ENCODE assay signal across 19 cellular contexts in the genomic region with DNA sequence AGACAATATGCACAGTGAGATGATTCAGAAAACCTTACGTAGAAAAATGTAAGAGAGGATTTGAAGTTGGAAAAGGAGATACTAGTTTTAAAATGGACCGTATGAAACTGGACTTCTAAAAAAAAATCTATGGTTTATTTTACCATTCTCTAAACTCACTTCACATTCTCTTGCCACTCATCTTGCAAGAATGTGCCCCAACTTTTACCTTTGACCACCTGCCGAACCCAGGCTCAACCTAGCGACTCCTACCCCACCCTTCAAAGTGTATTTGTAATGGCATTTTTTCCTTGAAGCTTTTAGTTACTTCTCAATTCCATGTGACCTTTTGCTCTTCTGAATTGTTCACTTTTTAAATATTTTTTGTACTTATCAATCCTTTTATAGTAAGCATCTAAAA.
DNase-seq lines count a peak whose midpoint lies in the region; TF ChIP-seq lines count a peak whose summit lies in the region.
"Had no signal": no experiment of that assay in that cellular context is flagged by ENCODE, and none has a peak within 500 bp of the region (broad histone marks: within the 10 kb centered on the region; RNA-seq: fewer than 3 reads in every experiment).

No MANE protein-coding gene starts in this region.

- no peaks in the 10 kb centered on the region for H3K9me3 Mint-ChIP-seq in type B pancreatic cell
- H3K9me3 Mint-ChIP-seq: CD4-positive, alpha-beta T cell had no signal

- no peaks in the 10 kb centered on the region for H3K27me3 Mint-ChIP-seq in type B pancreatic cell
- H3K27me3 Mint-ChIP-seq: B cell; CD4-positive, alpha-beta T cell had no signal

- intact Hi-C loops in PC-9 (cut with micrococcal nuclease; ENCODE audit: unreplicated experiment) = no loop called here

- no peaks in the 10 kb centered on the region for H3K9me3 ChIP-seq in HEK293 (ENCODE audit: control insufficient read depth, insufficient read depth, low read depth, low read length)
- no peaks in the 10 kb centered on the region for H3K9me3 ChIP-seq in PC-9 (ENCODE audit: insufficient read depth, low read depth)
- H3K9me3 ChIP-seq in iPS-20b (ENCODE audit: insufficient read depth, low read depth, low read length) = no peaks in the 10 kb centered on the region
- H3K9me3 ChIP-seq: MG63 had no signal

- peak overlapping the region; percentile 58; the same call in 1 of the 2 replicates for H3K9ac ChIP-seq in iPS-20b (ENCODE audit: low read depth, low read length)

- peaks cover 39% of the 10 kb centered on the region for H3F3A ChIP-seq in PC-9 (ENCODE audit: insufficient read depth, low read depth)

- peaks cover 4% of the 10 kb centered on the region for H3K36me3 Mint-ChIP-seq in type B pancreatic cell

- no peak overlapping the region for H3K4me3 ChIP-seq in HEK293 (ENCODE audit: low read depth, low read length)
- 0 out of 2 replicates have a peak overlapping the region, but pooled peaks have one; percentile 6 for H3K4me3 ChIP-seq in PC-9
- peak overlapping the region; percentile 48; the same call in 1 of the 2 replicates for H3K4me3 ChIP-seq in iPS-20b (ENCODE audit: low read length)
- H3K4me3 ChIP-seq: MG63 had no signal

- POLR2A ChIA-PET in HEK293 (lab: Yijun Ruan, JAX) = interaction anchor here (0.7 kb wide), 1 partner anchor 8 kb away, joined by 3 read pairs; no protein-coding TSS in a partner anchor
- POLR2A ChIA-PET in PC-9 (lab: Charles Lee; ENCODE audit: unreplicated experiment) = no interaction called here

- peaks cover 43% of the 10 kb centered on the region for H3K4me1 ChIP-seq in HEK293 (ENCODE audit: control insufficient read depth, insufficient read depth, low read length)
- peaks cover 64% of the 10 kb centered on the region for H3K4me1 ChIP-seq in PC-9 (replicated peaks; ENCODE audit: insufficient read depth)
- peaks cover 45% of the 10 kb centered on the region for H3K4me1 ChIP-seq in iPS-20b (ENCODE audit: insufficient read depth, low read length)

- no TSS peak for BruUV-seq in PC-9 (replicated peaks; lab: Mats Ljungman, UMichigan)

- H3K9me2 ChIP-seq in PC-9 (ENCODE audit: insufficient read depth) = no peaks in the 10 kb centered on the region

- H3K27ac ChIP-seq in HEK293 (ENCODE audit: extremely low read depth, low read depth, low read length) (no peak overlapping the region), PC-9 (peak overlapping the region; percentile 95), iPS-20b (ENCODE audit: low read length) (peak overlapping the region; percentile 75)

- CTCF ChIA-PET in HEK293 (lab: Yijun Ruan, JAX) = interaction anchor here (0.7 to 0.8 kb wide), 2 partner anchors 20 to 107 kb away, joined by 3 read pairs; no protein-coding TSS in a partner anchor
- CTCF ChIA-PET in PC-9 (lab: Charles Lee) = no interaction called here

- H3K36me3 ChIP-seq in HEK293 (ENCODE audit: control insufficient read depth in 2 of 2, insufficient read depth in 1 of 2, low read length in 2 of 2) (no peaks in the 10 kb centered on the region; a peak in 1 of 3 replicates), PC-9 (ENCODE audit: low read depth) (peaks cover 8% of the 10 kb centered on the region; the same call in 1 of the 2 replicates), iPS-20b (ENCODE audit: insufficient read depth, low read depth, low read length) (no peaks in the 10 kb centered on the region)
- H3K36me3 ChIP-seq: MG63 had no signal

- H4K20me1 ChIP-seq in PC-9 (ENCODE audit: insufficient read depth) = no peaks in the 10 kb centered on the region

- peaks cover 24% of the 10 kb centered on the region for H3K4me1 Mint-ChIP-seq in type B pancreatic cell (ENCODE audit: unreplicated experiment)

- peak overlapping the region; percentile 78 for H3K27ac Mint-ChIP-seq in type B pancreatic cell
- H3K27ac Mint-ChIP-seq: B cell; CD4-positive, alpha-beta T cell had no signal

- H3K27me3 ChIP-seq in PC-9 (ENCODE audit: insufficient read depth, low read depth) (no peaks in the 10 kb centered on the region), iPS-20b (ENCODE audit: insufficient read depth, low read length) (no peaks in the 10 kb centered on the region)
- H3K27me3 ChIP-seq: MG63 had no signal

- H3K4me2 ChIP-seq in PC-9 = peak overlapping the region; percentile 66

- H3K4me3 Mint-ChIP-seq in type B pancreatic cell = no peak overlapping the region
- H3K4me3 Mint-ChIP-seq: B cell; CD4-positive, alpha-beta T cell had no signal

- peaks cover 51% of the 10 kb centered on the region for H3K79me2 ChIP-seq in PC-9 (ENCODE audit: low read depth)

- DNase-seq in PC-9 = peak; percentile 55 to 90
- no peak for DNase-seq in type B pancreatic cell (ENCODE audit: extremely low spot score, unreplicated experiment)
- no peak for DNase-seq in activated CD4-positive, alpha-beta T cell treated with anti-CD3 and anti-CD28 coated beads, Interleukin-2, amount 50 U/mL, for 48 hours
- DNase-seq in NCI-H2171 (lab: John Stamatoyannopoulos, UW) = no peak
- no peak for DNase-seq in stimulated activated CD8-positive, alpha-beta memory T cell treated with anti-CD3 and anti-CD28 coated beads, Interleukin-4, amount 100 ng/mL, for 48 hours
- DNase-seq: CD4-positive, alpha-beta T cell; DMS79 treated with DMSO at 0.1 percent for 48 hours; KG1; MG63; NCI-H1092 treated with DMSO at 0.1 percent for 48 hours; NCI-H1694 treated with DMSO at 0.1 percent for 48 hours; NCI-H2107; NCI-H345; NCI-H526; OCI-M1; T-helper 1 cell had no signal

- no peak for TF ChIP-seq CTCF in HEK293 (tag by site-specific recombination; IDR thresholded peaks at IDR 0.05)
- no peak for TF ChIP-seq CTCF in PC-9 (conservative IDR thresholded peaks at IDR 0.05)
- TF ChIP-seq CTCF in type B pancreatic cell (conservative IDR thresholded peaks at IDR 0.05) = no peak

- H2AFZ ChIP-seq in PC-9 = no peak overlapping the region

TF ChIP-seq in HEK293, 187 proteins besides CTCF, POLR2A, EP300 and RAD21:
- TF ChIP-seq PRDM1 (tag by site-specific recombination; IDR thresholded peaks at IDR 0.05) = peak; percentile 21; the same call in 1 of the 2 replicates
- TF ChIP-seq HOXA7 (CRISPR knock-in tag; IDR thresholded peaks at IDR 0.05; ENCODE audit: borderline replicate concordance) = no peak

Comparison
In these comparisons a context has a peak if more than half of its experiments do, and no peak if none do; other contexts are left out.
1. DNase-seq: peak in PC-9 (2 of 2); none in type B pancreatic cell (single experiment), activated CD4-positive, alpha-beta T cell treated with anti-CD3 and anti-CD28 coated beads, Interleukin-2, amount 50 U/mL, for 48 hours (0 of 2), NCI-H2171 (single experiment) and stimulated activated CD8-positive, alpha-beta memory T cell treated with anti-CD3 and anti-CD28 coated beads, Interleukin-4, amount 100 ng/mL, for 48 hours (single experiment).